ENCODE assay signal across 9 cellular contexts in the genomic region with DNA sequence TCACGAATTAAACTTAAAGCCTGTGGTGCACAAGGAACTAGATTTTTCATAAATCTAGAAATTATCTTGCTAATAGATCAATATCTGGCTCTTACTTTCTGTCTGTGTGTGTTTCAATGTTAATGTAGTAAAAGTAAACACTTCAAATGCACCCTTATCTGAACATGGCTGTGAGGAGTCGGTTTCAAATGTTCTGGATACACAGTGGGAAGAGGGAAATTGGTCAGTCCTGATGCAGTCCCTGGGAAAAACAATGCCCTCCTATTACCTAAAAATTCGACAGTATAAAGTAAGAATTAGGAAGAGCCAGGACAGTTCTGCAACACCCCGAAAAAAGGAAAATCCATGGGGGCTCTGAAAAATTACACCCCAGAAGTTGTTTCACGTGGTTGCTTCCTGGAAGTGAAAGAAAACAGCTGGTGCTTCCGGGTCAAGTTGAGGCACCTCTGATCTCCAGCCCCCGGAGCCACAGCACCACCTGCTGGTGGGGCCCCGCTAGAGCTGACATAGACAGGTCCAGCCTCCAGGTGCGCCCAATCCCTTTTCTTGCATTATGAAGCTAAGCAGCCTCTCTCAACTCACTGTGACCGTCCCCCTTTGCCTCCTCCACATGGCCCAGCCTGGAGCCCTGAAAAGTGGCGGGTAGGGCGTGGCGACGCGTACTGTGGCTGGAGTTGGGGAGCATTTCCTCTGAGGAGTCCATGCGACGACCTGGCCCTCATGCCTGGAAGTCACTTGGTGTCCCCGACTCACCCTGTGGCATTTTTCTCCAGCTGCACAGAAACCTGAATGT. TPM values are rescaled to one million over a fixed set of nuclear protein-coding genes. Genes with fewer than 3 reads are reported as not detected.
DNase-seq lines count a peak whose midpoint lies in the region; ATAC-seq, FAIRE-seq and TF ChIP-seq lines count a peak whose summit lies in the region.
"Had no signal": no experiment of that assay in that cellular context is flagged by ENCODE, and none has a peak within 500 bp of the region (broad histone marks: within the 10 kb centered on the region; RNA-seq: fewer than 3 reads in every experiment).

No MANE protein-coding gene starts in this region.

- H3K9me3 ChIP-seq in A549, result peaks cover 19% of the 10 kb centered on the region; the same call in 2 of the 3 replicates

- DNase-seq in A549 (ENCODE audit: low read depth in 1 of 2, low spot score in 1 of 2), result peak in 1 of 2 experiments; percentile 54
- peak; percentile 48 for DNase-seq in RKO (ENCODE audit: low spot score)
- DNase-seq in chondrocyte (ENCODE audit: low spot score), result no peak
- DNase-seq in stimulated activated CD4-positive, alpha-beta T cell treated with anti-CD3 and anti-CD28 coated beads, Interleukin-12 subunit alpha, Interleukin-12 subunit beta, amount 100 ng/mL, for 48 hours (ENCODE audit: low read depth in 2 of 3, low spot score in 1 of 3), result peak; percentile 52 to 59 (median 54)
- DNase-seq in NCI-H1694 (lab: John Stamatoyannopoulos, UW), result no peak

- H3K4me3 ChIP-seq in A549, result peak overlapping the region; percentile 12; the same call in 1 of the 3 replicates

- TF ChIP-seq EP300 in A549 (IDR thresholded peaks at IDR 0.05), result no peak

- H3K27ac Mint-ChIP-seq in chondrocyte (ENCODE audit: unreplicated experiment), result no peak overlapping the region

- peak; percentile 28 to 60; a peak in 2 of 5 replicates for TF ChIP-seq RAD21 in A549 (conservative IDR thresholded peaks at IDR 0.05 in 1 of 2, IDR thresholded peaks at IDR 0.05 in 1 of 2)

- POLR2A ChIA-PET in A549 (lab: Yijun Ruan, JAX), result no interaction called here

- no peak overlapping the region for H3K27ac ChIP-seq in A549

- TF ChIP-seq POLR2A in A549 (IDR thresholded peaks at IDR 0.05; ENCODE audit: low read length), result no peak

- peak overlapping the region; percentile 39; the same call in 2 of the 3 replicates for H3K4me2 ChIP-seq in A549

- H3K4me3 Mint-ChIP-seq in chondrocyte (ENCODE audit: unreplicated experiment), result no peak overlapping the region

- ATAC-seq in A549, result peak; percentile 47 to 73; a peak in 3 of 6 replicates
- no peak for ATAC-seq in HG03280 (IDR thresholded peaks at IDR 0.05; ENCODE audit: unreplicated experiment)
- ATAC-seq in HG03045 (IDR thresholded peaks at IDR 0.05; ENCODE audit: unreplicated experiment), result no peak

- H3K4me1 Mint-ChIP-seq in chondrocyte (ENCODE audit: low read depth), result no peaks in the 10 kb centered on the region

- peak; percentile 35; the same call in 2 of the 3 replicates for TF ChIP-seq CTCF in A549 (IDR thresholded peaks at IDR 0.05)
- TF ChIP-seq CTCF in GM12872 (IDR thresholded peaks at IDR 0.05; ENCODE audit: insufficient read depth, low read depth, low read length), result peak; percentile 76
- TF ChIP-seq CTCF in chondrocyte (IDR thresholded peaks at IDR 0.05), result peak; percentile 52

- 25% methylated on average over 18 of the region's 18 CpGs for WGBS in A549 (ENCODE audit: missing lambda C conversion rate)

- H3K27me3 Mint-ChIP-seq in chondrocyte (ENCODE audit: low read depth), result peaks cover 41% of the 10 kb centered on the region

- CTCF ChIA-PET in A549 (lab: Yijun Ruan, JAX), result interaction anchor here (0.6 to 1.2 kb wide), 2 partner anchors 32 to 179 kb away, joined by 3 read pairs; no protein-coding TSS in a partner anchor

- H3K4me1 ChIP-seq in A549, result no peaks in the 10 kb centered on the region

- peaks cover 3% of the 10 kb centered on the region for H3K36me3 Mint-ChIP-seq in chondrocyte (ENCODE audit: low read depth)

- peaks cover 8% of the 10 kb centered on the region for H3K9me3 Mint-ChIP-seq in chondrocyte (ENCODE audit: low read depth)

- no peak for FAIRE-seq in A549 (lab: Jason Lieb, UNC)

TF ChIP-seq in A549, 52 proteins besides CTCF, POLR2A, EP300 and RAD21:
- TF ChIP-seq, protein P1, sequence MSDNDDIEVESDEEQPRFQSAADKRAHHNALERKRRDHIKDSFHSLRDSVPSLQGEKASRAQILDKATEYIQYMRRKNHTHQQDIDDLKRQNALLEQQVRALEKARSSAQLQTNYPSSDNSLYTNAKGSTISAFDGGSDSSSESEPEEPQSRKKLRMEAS (IDR thresholded peaks at IDR 0.05), result peak; percentile 33; the same call in 1 of the 2 replicates
- TF ChIP-seq, protein P2, sequence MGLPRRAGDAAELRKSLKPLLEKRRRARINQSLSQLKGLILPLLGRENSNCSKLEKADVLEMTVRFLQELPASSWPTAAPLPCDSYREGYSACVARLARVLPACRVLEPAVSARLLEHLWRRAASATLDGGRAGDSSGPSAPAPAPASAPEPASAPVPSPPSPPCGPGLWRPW (IDR thresholded peaks at IDR 0.05), result no peak

RNA-seq across cellular contexts. Expression of a gene that starts 8.3 kb away (rescaled TPM):
- polyA plus RNA-seq in A549 (2011; rRNA removed) (not detected in 2 replicates), A549 (2017; fragmentation: RNase III; extraction: RNeasy Plus Mini Kit Qiagen cat#74134 plus additional on column Dnase treatment) (not detected in 3 replicates)
- not detected in 2 replicates for polyA plus RNA-seq in A549 (2012; cell fraction: cytosol; rRNA removed)
- polyA plus RNA-seq in A549 (2012; cell fraction: nucleus; rRNA removed), result not detected in 2 replicates
- not detected in 2 replicates for polyA minus RNA-seq in A549 (2011; rRNA and poly(A)+ RNA removed)
- total RNA-seq in chondrocyte, result not detected in 3 replicates
- total RNA-seq: dermis microvascular lymphatic vessel endothelial cell had no signal

RNA-seq across cellular contexts. Expression of a gene that starts 22.6 kb away (rescaled TPM):
- not detected in 2 replicates for polyA plus RNA-seq in A549 (2011; rRNA removed)
- polyA plus RNA-seq in A549 (2012; cell fraction: cytosol; rRNA removed), result not detected in 2 replicates
- not detected in 2 replicates for polyA plus RNA-seq in A549 (2012; cell fraction: nucleus; rRNA removed)
- not detected in 3 replicates for polyA plus RNA-seq in A549 (2017; fragmentation: RNase III; extraction: RNeasy Plus Mini Kit Qiagen cat#74134 plus additional on column Dnase treatment)
- not detected in 2 replicates for polyA minus RNA-seq in A549 (2011; rRNA and poly(A)+ RNA removed)
- not detected in 3 replicates for total RNA-seq in chondrocyte
- total RNA-seq: dermis microvascular lymphatic vessel endothelial cell had no signal

RNA-seq across cellular contexts. Expression of a gene that starts 24.9 kb away (rescaled TPM):
- polyA plus RNA-seq in A549 (2011; rRNA removed) (27.0 and 59.1 TPM in 2 replicates), A549 (2017; fragmentation: RNase III; extraction: RNeasy Plus Mini Kit Qiagen cat#74134 plus additional on column Dnase treatment) (3.7 to 4.5 TPM (median 3.7 TPM) in 3 replicates)
- polyA plus RNA-seq in A549 (2012; cell fraction: cytosol; rRNA removed), result 3.3 and 3.7 TPM in 2 replicates
- 1.2 and 2.1 TPM in 2 replicates for polyA plus RNA-seq in A549 (2012; cell fraction: nucleus; rRNA removed)
- polyA minus RNA-seq in A549 (2011; rRNA and poly(A)+ RNA removed), result 1.4 and 6.6 TPM in 2 replicates
- total RNA-seq in chondrocyte, result 0.40 to 1.3 TPM in 2 of 3 replicates, not detected in the other

RNA-seq across cellular contexts. Expression of a gene that starts 54.8 kb away (rescaled TPM):
- polyA plus RNA-seq in A549 (2011; rRNA removed) (0.35 and 1.1 TPM in 2 replicates), A549 (2017; fragmentation: RNase III; extraction: RNeasy Plus Mini Kit Qiagen cat#74134 plus additional on column Dnase treatment) (0.18 to 0.39 TPM in 2 of 3 replicates, not detected in the other)
- 0.78 and 0.86 TPM in 2 replicates for polyA plus RNA-seq in A549 (2012; cell fraction: cytosol; rRNA removed)
- 0.50 and 0.86 TPM in 2 replicates for polyA plus RNA-seq in A549 (2012; cell fraction: nucleus; rRNA removed)
- polyA minus RNA-seq in A549 (2011; rRNA and poly(A)+ RNA removed), result 0.73 and 0.74 TPM in 2 replicates
- not detected in 3 replicates for total RNA-seq in chondrocyte
- total RNA-seq: dermis microvascular lymphatic vessel endothelial cell had no signal

Comparison
In these comparisons a context has a peak if more than half of its experiments do, and no peak if none do; other contexts are left out.
1. ATAC-seq: peak in A549 (2 of 2); none in HG03280 (single experiment) and HG03045 (single experiment).
2. DNase-seq: peak in RKO (single experiment) and stimulated activated CD4-positive, alpha-beta T cell treated with anti-CD3 and anti-CD28 coated beads, Interleukin-12 subunit alpha, Interleukin-12 subunit beta, amount 100 ng/mL, for 48 hours (3 of 3); none in chondrocyte (single experiment) and NCI-H1694 (single experiment).
3. Peak in every context shown above with its lines, with median percentiles within 50 percentile points of each other: CTCF ChIP-seq.